ENCODE assay signal across 1 cellular context in the genomic region with DNA sequence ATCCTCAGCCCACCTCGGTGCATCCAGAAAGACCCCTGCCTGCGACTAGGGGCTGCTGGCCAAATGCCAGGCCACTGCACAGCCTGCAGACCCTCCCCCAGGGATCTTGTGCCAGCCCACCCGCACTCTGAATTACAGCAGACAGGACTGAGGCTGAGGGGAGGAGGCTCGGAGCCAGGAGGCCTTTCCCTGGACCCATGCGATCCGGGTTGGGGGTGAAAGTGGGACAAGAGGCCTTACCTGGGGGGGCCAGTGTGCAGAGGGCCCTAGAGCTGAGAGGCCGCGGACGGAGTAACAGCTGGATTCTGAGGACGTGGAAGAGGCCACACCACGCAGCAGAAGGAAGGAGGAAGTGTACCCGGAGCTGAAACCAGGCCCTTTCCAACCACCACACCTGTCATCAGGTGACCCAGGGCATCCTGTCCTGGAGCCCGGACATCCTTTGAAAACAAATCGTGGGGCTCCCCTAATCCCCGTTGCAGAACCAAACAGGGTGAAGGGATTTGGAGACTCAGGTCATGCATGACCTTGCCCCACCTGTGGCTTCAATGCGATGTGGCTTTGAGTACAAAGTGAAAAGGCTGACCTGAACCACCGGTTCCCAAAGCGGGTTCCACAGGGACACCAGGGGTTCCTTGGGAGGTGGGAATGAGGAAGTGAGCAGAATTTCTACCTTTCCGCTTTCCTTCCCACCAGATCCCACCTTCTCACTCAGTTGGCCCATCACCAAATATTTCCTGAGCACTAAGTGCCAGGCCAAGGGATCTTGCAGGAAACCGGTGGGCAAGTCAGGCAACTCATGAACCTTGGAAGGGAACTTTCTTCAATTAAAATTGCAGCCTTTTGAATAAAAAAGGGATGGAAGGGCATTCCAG.
TF ChIP-seq lines count a peak whose summit lies in the region.

No MANE protein-coding gene starts in this region.

TF ChIP-seq in K562, 482 proteins besides CTCF, POLR2A, EP300 and RAD21:
- TF ChIP-seq SPI1 (IDR thresholded peaks at IDR 0.05; ENCODE audit: borderline replicate concordance, low read depth, low read length) (peak; percentile 90), NFIC (IDR thresholded peaks at IDR 0.05) (peak; percentile 25), TEAD1 (CRISPR knock-in tag; IDR thresholded peaks at IDR 0.05) (0 out of 4 replicates have a peak, but pooled peaks of 1 of the 2 experiments have one; percentile 31), ZNF444 (CRISPR knock-in tag; IDR thresholded peaks at IDR 0.05) (no peak)
